In the genomic region with DNA sequence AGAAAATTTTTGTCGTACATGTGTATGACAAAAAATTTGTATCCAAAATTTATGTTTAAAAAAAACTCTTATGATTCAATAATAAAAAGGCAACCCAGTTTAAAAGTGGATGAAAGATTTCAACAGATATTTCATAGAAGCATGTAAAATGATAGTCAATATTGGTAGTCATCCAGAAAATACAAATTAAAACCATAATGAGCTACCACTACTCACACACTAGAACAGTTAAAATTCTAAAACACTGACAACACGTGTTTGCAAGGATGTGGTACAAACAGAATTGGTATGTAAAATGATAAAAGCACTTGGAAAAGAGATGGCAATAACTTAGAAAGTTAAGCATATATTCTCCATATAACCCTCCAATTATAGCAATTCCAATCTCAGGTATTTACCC, we compare ENCODE assay signal across 19 cellular contexts.
"Had no signal": no experiment of that assay in that cellular context is flagged by ENCODE, and none has a peak within 500 bp of the region (broad histone marks: within the 10 kb centered on the region; RNA-seq: fewer than 3 reads in every experiment).

No MANE protein-coding gene starts in this region.

- ATAC-seq: gastrocnemius medialis, heart right ventricle, left cardiac atrium, left lung, left ventricle myocardium superior, lower lobe of right lung, mucosa of descending colon had no signal

- H3K27me3 ChIP-seq: esophagus muscularis mucosa, gastrocnemius medialis, heart right ventricle, left lung had no signal

- H3K36me3 ChIP-seq: esophagus muscularis mucosa, gastrocnemius medialis, heart right ventricle, left lung, lower lobe of right lung had no signal

- H3K4me1 ChIP-seq: esophagus muscularis mucosa, gastrocnemius medialis, heart right ventricle, left lung, lower lobe of right lung had no signal

- H3K4me3 ChIP-seq: coronary artery, dorsolateral prefrontal cortex, esophagus muscularis mucosa, gastrocnemius medialis, heart right ventricle, left lung, lower lobe of right lung, mucosa of descending colon had no signal

- H3K9me3 ChIP-seq: esophagus muscularis mucosa, gastrocnemius medialis, left lung, lower lobe of right lung, mucosa of descending colon had no signal

- H3K27ac ChIP-seq: coronary artery, dorsolateral prefrontal cortex, esophagus muscularis mucosa, gastrocnemius medialis, heart right ventricle, left lung, lower lobe of right lung had no signal

- DNase-seq: dermis blood vessel endothelial cell; dorsolateral prefrontal cortex; effector CD4-positive, alpha-beta T cell; effector memory CD4-positive, alpha-beta T cell; foreskin melanocyte; gastrocnemius medialis; glutamatergic neuron; head of caudate nucleus; heart right ventricle; hippocampal formation; left cardiac atrium; left lung; left ventricle myocardium superior; lower lobe of right lung; mesenchymal stem cell; mucosa of descending colon; naive B cell had no signal
